ENCODE assay signal across 14 cellular contexts in the genomic region with DNA sequence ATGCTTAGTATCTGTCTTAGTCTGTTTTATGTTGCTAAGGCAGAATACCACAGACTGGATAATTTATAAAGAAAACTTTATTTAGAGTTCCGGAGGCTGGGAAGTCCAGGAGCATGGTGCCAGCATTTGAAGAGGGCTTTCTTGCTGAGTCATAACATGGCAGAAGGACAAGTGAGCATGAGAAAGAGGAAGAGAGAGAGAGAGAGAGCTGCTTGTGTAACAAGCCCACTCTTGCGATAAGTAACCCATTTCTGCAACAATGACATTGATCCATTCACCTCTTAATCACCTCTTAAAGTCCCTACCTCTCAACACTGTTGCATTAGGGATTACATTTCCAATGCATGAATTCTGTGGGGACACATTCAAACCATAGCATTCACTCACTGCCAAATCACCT. TPM values are rescaled to one million over a fixed set of nuclear protein-coding genes. Genes with fewer than 3 reads are reported as not detected.
DNase-seq lines count a peak whose midpoint lies in the region; ATAC-seq and TF ChIP-seq lines count a peak whose summit lies in the region.
"Had no signal": no experiment of that assay in that cellular context is flagged by ENCODE, and none has a peak within 500 bp of the region (broad histone marks: within the 10 kb centered on the region; RNA-seq: fewer than 3 reads in every experiment).

No MANE protein-coding gene starts in this region.

- no peak overlapping the region for H3K4me3 ChIP-seq in AG09309 (ENCODE audit: control insufficient read depth, low read depth, low read length)
- H3K4me3 ChIP-seq in Karpas-422 (ENCODE audit: low read length), result no peak overlapping the region
- no peak overlapping the region for H3K4me3 ChIP-seq in cardiac fibroblast (replicated peaks in 1 of 2; ENCODE audit: low read depth in 2 of 2, low read length in 2 of 2)
- H3K4me3 ChIP-seq in neural progenitor cell, result no peak overlapping the region
- H3K4me3 ChIP-seq: psoas muscle had no signal

- DNase-seq in AG09309 (ENCODE audit: low read depth), result peak; percentile 48
- DNase-seq in Karpas-422, result peak; percentile 54
- DNase-seq in cardiac fibroblast (ENCODE audit: low read depth in 2 of 2), result peak; percentile 53 to 76
- no peak for DNase-seq in GM13976 (ENCODE audit: low spot score)
- no peak for DNase-seq in CD4-positive, alpha-beta T cell
- DNase-seq in ureter (ENCODE audit: low spot score), result no peak
- DNase-seq in neural progenitor cell (ENCODE audit: low spot score), result no peak
- DNase-seq: cerebellar nuclear complex, glutamatergic neuron, NCI-H510A, psoas muscle, T-helper 17 cell had no signal

- no peak overlapping the region for H3K4me2 ChIP-seq in Karpas-422 (ENCODE audit: low read depth, low read length, poor library complexity, severe bottlenecking)
- H3K4me2 ChIP-seq in neural progenitor cell, result no peak overlapping the region

- H3K9me3 Mint-ChIP-seq in CD4-positive, alpha-beta T cell, result no peaks in the 10 kb centered on the region
- H3K9me3 Mint-ChIP-seq in neural progenitor cell, result no peaks in the 10 kb centered on the region

- in situ Hi-C loops in GM13976 (cut with MboI; ENCODE audit: low sequenced_read_pairs, unreplicated experiment), result no loop called here

- intact Hi-C loops in CD4-positive, alpha-beta T cell (cut with DNase I, micrococcal nuclease), result no loop called here

- POLR2A ChIA-PET in CD4-positive, alpha-beta T cell (lab: Charles Lee), result no interaction called here

- no peaks in the 10 kb centered on the region for H3K4me1 Mint-ChIP-seq in CD4-positive, alpha-beta T cell (ENCODE audit: low read depth)
- H3K4me1 Mint-ChIP-seq in neural progenitor cell, result peaks cover 7% of the 10 kb centered on the region

- H4K20me1 ChIP-seq in Karpas-422 (ENCODE audit: insufficient read depth, low read depth, low read length), result no peaks in the 10 kb centered on the region
- no peaks in the 10 kb centered on the region for H4K20me1 ChIP-seq in neural progenitor cell (ENCODE audit: low read depth)

- no peaks in the 10 kb centered on the region for H3K9me3 ChIP-seq in Karpas-422 (ENCODE audit: low read length)
- H3K9me3 ChIP-seq in CD4-positive, alpha-beta T cell (ENCODE audit: control insufficient read depth, low read length), result no peaks in the 10 kb centered on the region
- H3K9me3 ChIP-seq in neural progenitor cell (ENCODE audit: low read depth), result no peaks in the 10 kb centered on the region
- H3K9me3 ChIP-seq: psoas muscle had no signal

- H3K27me3 Mint-ChIP-seq in CD4-positive, alpha-beta T cell, result no peaks in the 10 kb centered on the region
- peaks cover 4% of the 10 kb centered on the region for H3K27me3 Mint-ChIP-seq in neural progenitor cell (ENCODE audit: insufficient read depth, low read depth)
- H3K27me3 Mint-ChIP-seq: T-helper 17 cell had no signal

- H3F3A ChIP-seq in neural progenitor cell (ENCODE audit: low read depth), result no peaks in the 10 kb centered on the region

- H3K79me2 ChIP-seq in Karpas-422 (ENCODE audit: low read length) (no peaks in the 10 kb centered on the region), neural progenitor cell (ENCODE audit: low read depth) (no peaks in the 10 kb centered on the region)

- peak; percentile 47 for ATAC-seq in GM19372 (IDR thresholded peaks at IDR 0.05; ENCODE audit: low read depth, unreplicated experiment)
- no peak for ATAC-seq in CD4-positive, alpha-beta T cell (ENCODE audit: poor library complexity)
- ATAC-seq: psoas muscle, T-helper 17 cell had no signal

- H3K27ac Mint-ChIP-seq in CD4-positive, alpha-beta T cell, result no peak overlapping the region
- no peak overlapping the region for H3K27ac Mint-ChIP-seq in neural progenitor cell
- H3K27ac Mint-ChIP-seq: T-helper 17 cell had no signal

- H3K9me2 ChIP-seq in Karpas-422 (replicated peaks; ENCODE audit: insufficient read depth, low read length), result no peaks in the 10 kb centered on the region

- no peak overlapping the region for H3K27ac ChIP-seq in Karpas-422 (ENCODE audit: low read length)
- no peak overlapping the region for H3K27ac ChIP-seq in CD4-positive, alpha-beta T cell (ENCODE audit: low read depth, low read length)
- no peak overlapping the region for H3K27ac ChIP-seq in neural progenitor cell
- H3K27ac ChIP-seq: psoas muscle had no signal

- H3K36me3 Mint-ChIP-seq in CD4-positive, alpha-beta T cell (ENCODE audit: low read depth), result no peaks in the 10 kb centered on the region
- H3K36me3 Mint-ChIP-seq in neural progenitor cell, result no peaks in the 10 kb centered on the region

- H3K4me1 ChIP-seq in Karpas-422 (ENCODE audit: low read length) (peaks cover 9% of the 10 kb centered on the region), neural progenitor cell (no peaks in the 10 kb centered on the region)
- H3K4me1 ChIP-seq: psoas muscle had no signal

- H3K36me3 ChIP-seq in Karpas-422 (ENCODE audit: insufficient read depth, low read length), result no peaks in the 10 kb centered on the region
- H3K36me3 ChIP-seq in neural progenitor cell, result no peaks in the 10 kb centered on the region

- H3K9ac ChIP-seq in Karpas-422 (ENCODE audit: low read length) (no peak overlapping the region), neural progenitor cell (no peak overlapping the region)

- TF ChIP-seq CTCF in AG09309 (IDR thresholded peaks at IDR 0.05; ENCODE audit: control insufficient read depth, insufficient read depth, low read depth, low read length, missing control alignments), result no peak
- no peak for TF ChIP-seq CTCF in cardiac fibroblast (IDR thresholded peaks at IDR 0.05; ENCODE audit: low read depth, low read length)
- no peak for TF ChIP-seq CTCF in GM13976 (IDR thresholded peaks at IDR 0.05; ENCODE audit: borderline replicate concordance, control extremely low read depth, extremely low read depth, insufficient read depth, missing control alignments)
- no peak for TF ChIP-seq CTCF in CD4-positive, alpha-beta T cell (IDR thresholded peaks at IDR 0.05)
- no peak for TF ChIP-seq CTCF in neural progenitor cell (IDR thresholded peaks at IDR 0.05)

- H3K4me3 Mint-ChIP-seq in CD4-positive, alpha-beta T cell, result no peak overlapping the region
- H3K4me3 Mint-ChIP-seq in neural progenitor cell, result no peak overlapping the region
- H3K4me3 Mint-ChIP-seq: T-helper 17 cell had no signal

- H2AFZ ChIP-seq in Karpas-422 (ENCODE audit: low read length) (peak overlapping the region; percentile 20), neural progenitor cell (replicated peaks) (no peak overlapping the region)

- CTCF ChIA-PET in CD4-positive, alpha-beta T cell (lab: Charles Lee), result no interaction called here

- no peaks in the 10 kb centered on the region for H3K27me3 ChIP-seq in Karpas-422 (ENCODE audit: low read length)
- H3K27me3 ChIP-seq in CD4-positive, alpha-beta T cell (ENCODE audit: control insufficient read depth, insufficient read depth, low read length), result no peaks in the 10 kb centered on the region
- H3K27me3 ChIP-seq in neural progenitor cell, result no peaks in the 10 kb centered on the region

RNA-seq across cellular contexts. Expression of a gene that starts 11.7 kb away (rescaled TPM):
- not detected in 2 replicates for total RNA-seq in Karpas-422 (2014; rRNA removed; shearing (Covaris generic); ENCODE audit: low replicate concordance)
- total RNA-seq in CD4-positive, alpha-beta T cell, result under 1 TPM in 1 of 2 experiments, not detected in 1; 0.14 TPM
- not detected for total RNA-seq in ureter
- not detected in 2 replicates for total RNA-seq in neural progenitor cell (ENCODE audit: low replicate concordance)
- total RNA-seq: urinary bladder had no signal

RNA-seq across cellular contexts. Expression of a gene that starts 42.1 kb away (rescaled TPM):
- not detected in 2 replicates for total RNA-seq in Karpas-422 (2014; rRNA removed; shearing (Covaris generic); ENCODE audit: low replicate concordance)
- total RNA-seq in CD4-positive, alpha-beta T cell, result not detected
- total RNA-seq in ureter (0.75 TPM), neural progenitor cell (ENCODE audit: low replicate concordance) (not detected in 2 replicates)
- total RNA-seq: T-helper 17 cell had no signal

Comparison
In these comparisons a context has a peak if more than half of its experiments do, and no peak if none do; other contexts are left out.
1. DNase-seq: peak in AG09309 (single experiment), Karpas-422 (single experiment) and cardiac fibroblast (2 of 2); none in GM13976 (single experiment), CD4-positive, alpha-beta T cell (0 of 10), ureter (single experiment) and neural progenitor cell (single experiment).